13 cellular contexts compared by ENCODE assay signal in genomic region chr3:71152892-71153265, GRCh38.
A peak's percentile ranks its signal among the peaks of the same experiment; 100 is the strongest.
DNase-seq lines count a peak whose midpoint lies in the region; ATAC-seq and TF ChIP-seq lines count a peak whose summit lies in the region.
"Had no signal": no experiment of that assay in that cellular context is flagged by ENCODE, and none has a peak within 500 bp of the region (broad histone marks: within the 10 kb centered on the region; RNA-seq: fewer than 3 reads in every experiment).

No MANE protein-coding gene starts in this region.

- H3K36me3 Mint-ChIP-seq in activated naive CD4-positive, alpha-beta T cell treated with anti-CD3 and anti-CD28 coated beads, Interleukin-2, amount 50 U/mL, for 24 hours: peaks cover 23% of the 10 kb centered on the region

- peak overlapping the region; percentile 96 for H3K27ac Mint-ChIP-seq in activated naive CD4-positive, alpha-beta T cell treated with anti-CD3 and anti-CD28 coated beads, Interleukin-2, amount 50 U/mL, for 24 hours
- H3K27ac Mint-ChIP-seq: activated CD4-positive, alpha-beta T cell treated with anti-CD3 and anti-CD28 coated beads, Interleukin-2, amount 10 ng/mL, durations not matched to agents 7 days and 5 days; activated T-cell treated with anti-CD3 and anti-CD28 coated beads, Interleukin-2, amount 50 U/mL, for 72 hours had no signal

- H3K4me3 Mint-ChIP-seq in activated naive CD4-positive, alpha-beta T cell treated with anti-CD3 and anti-CD28 coated beads, Interleukin-2, amount 50 U/mL, for 24 hours: no peak overlapping the region
- H3K4me3 Mint-ChIP-seq: activated CD4-positive, alpha-beta T cell treated with anti-CD3 and anti-CD28 coated beads, Interleukin-2, amount 10 ng/mL, durations not matched to agents 7 days and 5 days; activated T-cell treated with anti-CD3 and anti-CD28 coated beads, Interleukin-2, amount 50 U/mL, for 72 hours had no signal

- H3K9me3 ChIP-seq in stomach (no peaks in the 10 kb centered on the region), thyroid gland (no peaks in the 10 kb centered on the region)

- intact Hi-C loops in left colon (cut with DNase I, micrococcal nuclease) (no loop called here), stomach (cut with DNase I; ENCODE audit: low total_unique reads) (no loop called here), thyroid gland (cut with DNase I) (no loop called here)

- no peak overlapping the region for H3K4me3 ChIP-seq in stomach
- H3K4me3 ChIP-seq in foreskin fibroblast (ENCODE audit: low read depth in 1 of 2, low read length in 2 of 2): no peak overlapping the region
- no peak overlapping the region for H3K4me3 ChIP-seq in thyroid gland (replicated peaks in 1 of 3)

- H3K27ac ChIP-seq in stomach (peak overlapping the region; percentile 51 to 89 (median 60)), thyroid gland (no peak overlapping the region)

- TF ChIP-seq POLR2A in stomach (IDR thresholded peaks at IDR 0.05) (no peak), thyroid gland (IDR thresholded peaks at IDR 0.05) (no peak)

- H3K27me3 ChIP-seq in stomach (no peaks in the 10 kb centered on the region), thyroid gland (no peaks in the 10 kb centered on the region)

- no peak for TF ChIP-seq CTCF in stomach (IDR thresholded peaks at IDR 0.05)
- no peak for TF ChIP-seq CTCF in foreskin fibroblast (IDR thresholded peaks at IDR 0.05; ENCODE audit: low read depth, low read length)
- TF ChIP-seq CTCF in thyroid gland (IDR thresholded peaks at IDR 0.05): no peak

- H3K36me3 ChIP-seq in stomach (no peaks in the 10 kb centered on the region), thyroid gland (no peaks in the 10 kb centered on the region)

- peak; percentile 81 for ATAC-seq in left colon
- no peak for ATAC-seq in GM21381 (IDR thresholded peaks at IDR 0.05; ENCODE audit: unreplicated experiment)
- ATAC-seq: activated T-cell treated with anti-CD3 and anti-CD28 coated beads, Interleukin-2, amount 50 U/mL, for 72 hours had no signal

- peaks cover 90% of the 10 kb centered on the region for H3K4me1 Mint-ChIP-seq in activated naive CD4-positive, alpha-beta T cell treated with anti-CD3 and anti-CD28 coated beads, Interleukin-2, amount 50 U/mL, for 24 hours

- H3K4me1 ChIP-seq in stomach (peaks cover 0 to 43% (median 29%) of the 10 kb centered on the region in 4 donors), thyroid gland (no peaks in the 10 kb centered on the region)

- H3K9me3 Mint-ChIP-seq in activated naive CD4-positive, alpha-beta T cell treated with anti-CD3 and anti-CD28 coated beads, Interleukin-2, amount 50 U/mL, for 24 hours: no peaks in the 10 kb centered on the region
- H3K9me3 Mint-ChIP-seq: activated CD4-positive, alpha-beta T cell treated with anti-CD3 and anti-CD28 coated beads, Interleukin-2, amount 10 ng/mL, durations not matched to agents 7 days and 5 days; activated T-cell treated with anti-CD3 and anti-CD28 coated beads, Interleukin-2, amount 50 U/mL, for 72 hours had no signal

- no peak for DNase-seq in activated naive CD4-positive, alpha-beta T cell treated with Interleukin-2 at 50 U/mL for 16 hours
- DNase-seq in NCI-H69 (lab: John Stamatoyannopoulos, UW) (peak; percentile 94), left colon (peak; percentile 66 to 77), stomach (peak; percentile 67), foreskin fibroblast (no peak), thyroid gland (no peak)
- DNase-seq: activated CD4-positive, alpha-beta T cell treated with anti-CD3 and anti-CD28 coated beads, Interleukin-2, amount 10 ng/mL, durations not matched to agents 7 days and 5 days; activated T-cell treated with anti-CD3 and anti-CD28 coated beads, Interleukin-2, amount 50 U/mL, for 72 hours; amniotic stem cell; kidney; NCI-H2171 had no signal

- TF ChIP-seq EP300 in stomach (IDR thresholded peaks at IDR 0.05): no peak

- WGBS in stomach, 5 donors: 36 to 72% (median 49%) methylated on average over 6 to 8 of the region's 8 CpGs
- WGBS in thyroid gland, 2 donors: 85 to 88% methylated on average over 8 of the region's 8 CpGs

- H3K27me3 Mint-ChIP-seq in activated naive CD4-positive, alpha-beta T cell treated with anti-CD3 and anti-CD28 coated beads, Interleukin-2, amount 50 U/mL, for 24 hours: no peaks in the 10 kb centered on the region
- H3K27me3 Mint-ChIP-seq: activated CD4-positive, alpha-beta T cell treated with anti-CD3 and anti-CD28 coated beads, Interleukin-2, amount 10 ng/mL, durations not matched to agents 7 days and 5 days had no signal

Comparison
In these comparisons a context has a peak if more than half of its experiments do, and no peak if none do; other contexts are left out.
1. DNase-seq: peak in NCI-H69 (single experiment), left colon (2 of 2) and stomach (single experiment); none in activated naive CD4-positive, alpha-beta T cell treated with Interleukin-2 at 50 U/mL for 16 hours (single experiment), foreskin fibroblast (0 of 2) and thyroid gland (0 of 2).
2. H3K27ac ChIP-seq: peak in stomach (5 of 5); none in thyroid gland (0 of 3).